13 cellular contexts compared by ENCODE assay signal in genomic region chr4:118988635-118988972, GRCh38.
DNase-seq lines count a peak whose midpoint lies in the region; ATAC-seq, FAIRE-seq and TF ChIP-seq lines count a peak whose summit lies in the region.
"Had no signal": no experiment of that assay in that cellular context is flagged by ENCODE, and none has a peak within 500 bp of the region (broad histone marks: within the 10 kb centered on the region; RNA-seq: fewer than 3 reads in every experiment).

No MANE protein-coding gene starts in this region.

- no peak for TF ChIP-seq CTCF in IMR-90 (conservative IDR thresholded peaks at IDR 0.05; ENCODE audit: low read depth, low read length)
- TF ChIP-seq CTCF in bronchial epithelial cell (IDR thresholded peaks at IDR 0.05; ENCODE audit: insufficient read depth, low read length, severe bottlenecking), result no peak

- H4K91ac ChIP-seq in IMR-90 (ENCODE audit: insufficient read depth, low read depth, low read length) (peak overlapping the region; percentile 95), trophoblast cell (ENCODE audit: low read depth, low read length) (no peak overlapping the region)

- H3K27ac ChIP-seq in IMR-90 (ENCODE audit: insufficient read depth, low read length) (peak overlapping the region; percentile 99), mucosa of rectum (ENCODE audit: low read depth in 2 of 2, low read length in 2 of 2) (peak overlapping the region; percentile 66 to 70), temporal lobe (ENCODE audit: low read depth, low read length) (peak overlapping the region; percentile 41), trophoblast cell (ENCODE audit: low read depth, low read length) (no peak overlapping the region)

- H4K20me1 ChIP-seq in IMR-90 (ENCODE audit: insufficient read depth, low read length), result no peaks in the 10 kb centered on the region

- no peaks in the 10 kb centered on the region for H3K79me2 ChIP-seq in trophoblast cell (ENCODE audit: control insufficient read depth, insufficient read depth, low read length, poor library complexity)

- BruUV-seq in IMR-90 (replicated peaks; lab: Mats Ljungman, UMichigan), result no TSS peak

- H3K4me3 ChIP-seq in IMR-90 (ENCODE audit: insufficient read depth, low read depth, low read length) (no peak overlapping the region), bronchial epithelial cell (ENCODE audit: low read depth, low read length) (no peak overlapping the region), mucosa of rectum (ENCODE audit: low read length in 2 of 2) (no peak overlapping the region), trophoblast cell (ENCODE audit: low read depth, low read length) (no peak overlapping the region)

- no peak for FAIRE-seq in bronchial epithelial cell (lab: Jason Lieb, UNC)

- H3K4me1 Mint-ChIP-seq in immature natural killer cell, result no peaks in the 10 kb centered on the region
- peaks cover 7% of the 10 kb centered on the region for H3K4me1 Mint-ChIP-seq in activated T-cell treated with anti-CD3 and anti-CD28 coated beads, Interleukin-2, amount 50 U/mL, for 72 hours (ENCODE audit: low read depth)

- H3K4ac ChIP-seq in IMR-90 (ENCODE audit: low read depth, low read length), result peak overlapping the region; percentile 95
- H3K4ac ChIP-seq in trophoblast cell (ENCODE audit: low read depth, low read length), result no peak overlapping the region

- H2AK9ac ChIP-seq in IMR-90 (replicated peaks; ENCODE audit: low read depth, low read length, poor library complexity), result peak overlapping the region; percentile 49

- H2BK120ac ChIP-seq in IMR-90 (ENCODE audit: low read depth, low read length) (peak overlapping the region; percentile 97), trophoblast cell (ENCODE audit: insufficient read depth, low read length, poor library complexity) (no peak overlapping the region)

- 80% methylated on average over 4 of the region's 4 CpGs; no CpG with 5 or more reads in 1 of the 2 experiments for WGBS in IMR-90 (ENCODE audit: extremely low coverage in 2 of 2, insufficient read length in 1 of 2), 2 experiments
- no CpG with 5 or more reads among the region's 4 CpGs for WGBS in trophoblast cell (ENCODE audit: extremely low coverage, insufficient coverage, insufficient read length)

- peak overlapping the region; percentile 84 for H3K9ac ChIP-seq in IMR-90 (ENCODE audit: low read depth, low read length)
- no peak overlapping the region for H3K9ac ChIP-seq in mucosa of rectum (ENCODE audit: low read depth in 1 of 2, low read length in 2 of 2)
- H3K9ac ChIP-seq in trophoblast cell (ENCODE audit: low read length), result no peak overlapping the region

- no peak for DNase-seq in IMR-90
- peak; percentile 21 for DNase-seq in bronchial epithelial cell (ENCODE audit: low read depth)
- no peak for DNase-seq in central memory CD4-positive, alpha-beta T cell
- no peak for DNase-seq in trophoblast cell
- no peak for DNase-seq in immature natural killer cell
- DNase-seq in activated T-cell treated with anti-CD3 and anti-CD28 coated beads, Interleukin-2, amount 50 U/mL, for 72 hours, result no peak
- DNase-seq: activated CD8-positive, alpha-beta memory T cell treated with anti-CD3 and anti-CD28 coated beads, Interleukin-2, amount 50 U/mL, for 4 hours; activated naive CD4-positive, alpha-beta T cell; BE2C; stimulated activated naive CD4-positive, alpha-beta T cell; T-helper 9 cell had no signal

- no peak overlapping the region for H3K4me3 Mint-ChIP-seq in immature natural killer cell
- no peak overlapping the region for H3K4me3 Mint-ChIP-seq in activated T-cell treated with anti-CD3 and anti-CD28 coated beads, Interleukin-2, amount 50 U/mL, for 72 hours

- TF ChIP-seq POLR2A in IMR-90 (IDR thresholded peaks at IDR 0.05; ENCODE audit: low read depth, low read length), result no peak

- H2AFZ ChIP-seq in IMR-90 (replicated peaks; ENCODE audit: low read length, poor library complexity), result peak overlapping the region; percentile 29
- H2AFZ ChIP-seq in trophoblast cell (ENCODE audit: insufficient read depth, low read length, poor library complexity), result no peak overlapping the region

- H3K14ac ChIP-seq in IMR-90 (replicated peaks; ENCODE audit: low read depth, low read length) (peak overlapping the region; percentile 89), trophoblast cell (ENCODE audit: low read length) (no peak overlapping the region)

- H2BK20ac ChIP-seq in IMR-90 (ENCODE audit: low read depth, low read length), result peak overlapping the region; percentile 97

- H3K36me3 Mint-ChIP-seq in immature natural killer cell, result no peaks in the 10 kb centered on the region
- H3K36me3 Mint-ChIP-seq in activated T-cell treated with anti-CD3 and anti-CD28 coated beads, Interleukin-2, amount 50 U/mL, for 72 hours (ENCODE audit: insufficient read depth in 2 of 2), result no peaks in the 10 kb centered on the region

- H3K23ac ChIP-seq in IMR-90 (ENCODE audit: low read depth, low read length) (peak overlapping the region; percentile 92), trophoblast cell (ENCODE audit: low read length) (no peak overlapping the region)

- H2AK5ac ChIP-seq in IMR-90 (ENCODE audit: low read depth, low read length) (peak overlapping the region; percentile 98), trophoblast cell (ENCODE audit: low read length) (no peak overlapping the region)

- POLR2A ChIA-PET in IMR-90 (lab: Charles Lee; ENCODE audit: unreplicated experiment), result interaction anchor here (0.7 to 1.9 kb wide), 5 partner anchors 28 to 311 kb away, joined by 4 to 13 read pairs (median 5); partner anchors contain the start of gene USP53

- H3K27me3 ChIP-seq in IMR-90 (ENCODE audit: control insufficient read depth, insufficient read depth, low read length) (no peaks in the 10 kb centered on the region), bronchial epithelial cell (ENCODE audit: control insufficient read depth, insufficient read depth, low read length) (no peaks in the 10 kb centered on the region), mucosa of rectum (ENCODE audit: control insufficient read depth in 2 of 2, insufficient read depth in 2 of 2, low read length in 2 of 2) (no peaks in the 10 kb centered on the region), trophoblast cell (ENCODE audit: insufficient read depth, low read length) (no peaks in the 10 kb centered on the region)
- H3K27me3 ChIP-seq: BE2C had no signal

- H4K5ac ChIP-seq in IMR-90 (ENCODE audit: low read depth, low read length), result peak overlapping the region; percentile 98

- H2BK15ac ChIP-seq in IMR-90 (ENCODE audit: low read depth, low read length), result peak overlapping the region; percentile 84

- H2BK5ac ChIP-seq in IMR-90 (ENCODE audit: low read depth, low read length, poor library complexity, severe bottlenecking) (peak overlapping the region; percentile 94), trophoblast cell (ENCODE audit: low read depth, low read length, poor library complexity) (no peak overlapping the region)

- peaks cover 1 to 6% (median 3%) of the 10 kb centered on the region in 3 donors for H3K27me3 Mint-ChIP-seq in immature natural killer cell (ENCODE audit: low read depth in 3 of 3)
- H3K27me3 Mint-ChIP-seq in activated T-cell treated with anti-CD3 and anti-CD28 coated beads, Interleukin-2, amount 50 U/mL, for 72 hours (ENCODE audit: low read depth), result no peaks in the 10 kb centered on the region

- H3K4me1 ChIP-seq in IMR-90 (ENCODE audit: control insufficient read depth, insufficient read depth, low read length) (peaks cover 25% of the 10 kb centered on the region), mucosa of rectum (ENCODE audit: control insufficient read depth in 2 of 2, insufficient read depth in 2 of 2, low read length in 2 of 2) (no peaks in the 10 kb centered on the region), trophoblast cell (ENCODE audit: control insufficient read depth in 1 of 2, insufficient read depth in 2 of 2, low read length in 2 of 2) (no peaks in the 10 kb centered on the region)

- CTCF ChIA-PET in IMR-90 (lab: Yijun Ruan, JAX), result interaction anchor here (1.0 kb wide), 2 partner anchors 11 to 52 kb away, joined by 4 to 5 read pairs; no protein-coding TSS in a partner anchor

- H3K18ac ChIP-seq in IMR-90 (ENCODE audit: low read depth, low read length), result peak overlapping the region; percentile 99
- H3K18ac ChIP-seq in trophoblast cell (ENCODE audit: low read length), result no peak overlapping the region

- peak overlapping the region; percentile 5; the same call in 1 of the 2 replicates for H3K4me2 ChIP-seq in IMR-90 (ENCODE audit: low read depth, low read length)
- no peak overlapping the region for H3K4me2 ChIP-seq in trophoblast cell (ENCODE audit: low read length)

- no peak for ATAC-seq in IMR-90 (ENCODE audit: low read depth)
- no peak for ATAC-seq in activated T-cell treated with anti-CD3 and anti-CD28 coated beads, Interleukin-2, amount 50 U/mL, for 72 hours (replicated peaks in 1 of 2)

- intact Hi-C loops in IMR-90 (cut with micrococcal nuclease), result loop anchor here (2.0 kb wide), 1 partner anchor 38 kb away; no protein-coding TSS in a partner anchor

- H3K56ac ChIP-seq in IMR-90 (ENCODE audit: extremely low read depth, insufficient read depth, low read length), result peak overlapping the region; percentile 96

- no peak overlapping the region for H2BK12ac ChIP-seq in trophoblast cell (ENCODE audit: low read length)

- no peaks in the 10 kb centered on the region for H3K79me1 ChIP-seq in IMR-90 (ENCODE audit: low read depth in 1 of 2, low read length in 2 of 2)
- H3K79me1 ChIP-seq in trophoblast cell (ENCODE audit: low read length), result no peaks in the 10 kb centered on the region

- no peak overlapping the region for H4K12ac ChIP-seq in trophoblast cell (ENCODE audit: low read depth, low read length)

- no peak overlapping the region for H3K27ac Mint-ChIP-seq in immature natural killer cell
- no peak overlapping the region for H3K27ac Mint-ChIP-seq in activated T-cell treated with anti-CD3 and anti-CD28 coated beads, Interleukin-2, amount 50 U/mL, for 72 hours

- H3K36me3 ChIP-seq in IMR-90 (ENCODE audit: control insufficient read depth, insufficient read depth, low read length) (no peaks in the 10 kb centered on the region), bronchial epithelial cell (ENCODE audit: control insufficient read depth, insufficient read depth, low read length) (no peaks in the 10 kb centered on the region), mucosa of rectum (ENCODE audit: control insufficient read depth in 2 of 2, insufficient read depth in 2 of 2, low read length in 2 of 2) (no peaks in the 10 kb centered on the region), trophoblast cell (ENCODE audit: control insufficient read depth in 1 of 2, insufficient read depth in 2 of 2, low read length in 2 of 2) (no peaks in the 10 kb centered on the region)

- 0 out of 2 replicates have a peak, but pooled peaks cover 3% of the 10 kb centered on the region for H3K9me1 ChIP-seq in IMR-90 (ENCODE audit: insufficient read depth, low read length)

- H4K8ac ChIP-seq in IMR-90 (ENCODE audit: low read depth in 2 of 2, low read length in 2 of 2) (peak overlapping the region; percentile 91 to 97), trophoblast cell (ENCODE audit: low read depth, low read length) (no peak overlapping the region)

- dilution Hi-C loops in IMR-90 (cut with HindIII; ENCODE audit: low sequenced_read_pairs, unreplicated experiment), result no loop called here

- H3K9me3 ChIP-seq in IMR-90 (ENCODE audit: control insufficient read depth, insufficient read depth, low read length) (no peaks in the 10 kb centered on the region), mucosa of rectum (ENCODE audit: control insufficient read depth in 2 of 2, low read length in 2 of 2) (no peaks in the 10 kb centered on the region), trophoblast cell (ENCODE audit: insufficient read depth, low read depth, low read length) (no peaks in the 10 kb centered on the region)
- H3K9me3 ChIP-seq: BE2C had no signal

- in situ Hi-C loops in IMR-90 (cut with MboI; ENCODE audit: low sequenced_read_pairs), result loop anchor here (5.0 to 10.0 kb wide), 4 partner anchors 39 to 506 kb away; partner anchors contain the start of gene USP53

- H3K9me3 Mint-ChIP-seq in immature natural killer cell, result no peaks in the 10 kb centered on the region
- no peaks in the 10 kb centered on the region for H3K9me3 Mint-ChIP-seq in activated T-cell treated with anti-CD3 and anti-CD28 coated beads, Interleukin-2, amount 50 U/mL, for 72 hours

- TF ChIP-seq RAD21 in IMR-90 (IDR thresholded peaks at IDR 0.05; ENCODE audit: low read length), result no peak
